Comparison of ENCODE assay signal across 1 cellular context in the genomic region with DNA sequence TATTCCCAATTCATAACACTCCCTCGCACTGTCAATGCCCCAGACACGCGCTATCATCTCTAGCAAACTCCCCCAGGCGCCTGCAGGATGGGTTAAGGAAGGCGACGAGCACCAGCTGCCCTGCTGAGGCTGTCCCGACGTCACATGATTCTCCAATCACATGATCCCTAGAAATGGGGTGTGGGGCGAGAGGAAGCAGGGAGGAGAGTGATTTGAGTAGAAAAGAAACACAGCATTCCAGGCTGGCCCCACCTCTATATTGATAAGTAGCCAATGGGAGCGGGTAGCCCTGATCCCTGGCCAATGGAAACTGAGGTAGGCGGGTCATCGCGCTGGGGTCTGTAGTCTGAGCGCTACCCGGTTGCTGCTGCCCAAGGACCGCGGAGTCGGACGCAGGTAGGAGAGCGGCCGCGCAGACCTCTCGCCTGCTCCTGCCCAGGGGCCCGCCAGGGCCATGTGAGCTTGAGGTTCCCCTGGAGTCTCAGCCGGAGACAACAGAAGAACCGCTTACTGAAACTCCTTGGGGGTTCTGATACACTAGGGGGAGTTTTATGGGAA.
TF ChIP-seq lines count a peak whose summit lies in the region.

Gene GRN, plus strand, starts transcription at position 364 of the 558 bp plus-strand sequence. CDS start 3,863 bp downstream, outside the sequence.

TF ChIP-seq in HepG2, 621 proteins besides CTCF, POLR2A, EP300 and RAD21 (continued from another document and continues in another):
- no peak for TF ChIP-seq ZHX1 (CRISPR knock-in tag; IDR thresholded peaks at IDR 0.05; ENCODE audit: low read depth)
- no peak for TF ChIP-seq ZNF30 (CRISPR knock-in tag; IDR thresholded peaks at IDR 0.05)
- peak; percentile 40 for TF ChIP-seq TBL1XR1 (IDR thresholded peaks at IDR 0.05; ENCODE audit: borderline replicate concordance, low read length, partially characterized antibody)
- peak; percentile 64 for TF ChIP-seq FOXA3 (CRISPR knock-in tag; IDR thresholded peaks at IDR 0.05)
- TF ChIP-seq, protein P1, sequence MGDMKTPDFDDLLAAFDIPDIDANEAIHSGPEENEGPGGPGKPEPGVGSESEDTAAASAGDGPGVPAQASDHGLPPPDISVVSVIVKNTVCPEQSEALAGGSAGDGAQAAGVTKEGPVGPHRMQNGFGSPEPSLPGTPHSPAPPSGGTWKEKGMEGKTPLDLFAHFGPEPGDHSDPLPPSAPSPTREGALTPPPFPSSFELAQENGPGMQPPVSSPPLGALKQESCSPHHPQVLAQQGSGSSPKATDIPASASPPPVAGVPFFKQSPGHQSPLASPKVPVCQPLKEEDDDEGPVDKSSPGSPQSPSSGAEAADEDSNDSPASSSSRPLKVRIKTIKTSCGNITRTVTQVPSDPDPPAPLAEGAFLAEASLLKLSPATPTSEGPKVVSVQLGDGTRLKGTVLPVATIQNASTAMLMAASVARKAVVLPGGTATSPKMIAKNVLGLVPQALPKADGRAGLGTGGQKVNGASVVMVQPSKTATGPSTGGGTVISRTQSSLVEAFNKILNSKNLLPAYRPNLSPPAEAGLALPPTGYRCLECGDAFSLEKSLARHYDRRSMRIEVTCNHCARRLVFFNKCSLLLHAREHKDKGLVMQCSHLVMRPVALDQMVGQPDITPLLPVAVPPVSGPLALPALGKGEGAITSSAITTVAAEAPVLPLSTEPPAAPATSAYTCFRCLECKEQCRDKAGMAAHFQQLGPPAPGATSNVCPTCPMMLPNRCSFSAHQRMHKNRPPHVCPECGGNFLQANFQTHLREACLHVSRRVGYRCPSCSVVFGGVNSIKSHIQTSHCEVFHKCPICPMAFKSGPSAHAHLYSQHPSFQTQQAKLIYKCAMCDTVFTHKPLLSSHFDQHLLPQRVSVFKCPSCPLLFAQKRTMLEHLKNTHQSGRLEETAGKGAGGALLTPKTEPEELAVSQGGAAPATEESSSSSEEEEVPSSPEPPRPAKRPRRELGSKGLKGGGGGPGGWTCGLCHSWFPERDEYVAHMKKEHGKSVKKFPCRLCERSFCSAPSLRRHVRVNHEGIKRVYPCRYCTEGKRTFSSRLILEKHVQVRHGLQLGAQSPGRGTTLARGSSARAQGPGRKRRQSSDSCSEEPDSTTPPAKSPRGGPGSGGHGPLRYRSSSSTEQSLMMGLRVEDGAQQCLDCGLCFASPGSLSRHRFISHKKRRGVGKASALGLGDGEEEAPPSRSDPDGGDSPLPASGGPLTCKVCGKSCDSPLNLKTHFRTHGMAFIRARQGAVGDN (CRISPR knock-in tag; IDR thresholded peaks at IDR 0.05): peak; percentile 78
- peak; percentile 46; the same call in 1 of the 2 replicates for TF ChIP-seq ZNF275 (CRISPR knock-in tag; IDR thresholded peaks at IDR 0.05; ENCODE audit: borderline replicate concordance)
- TF ChIP-seq AHR (CRISPR knock-in tag; IDR thresholded peaks at IDR 0.05): peak; percentile 84; the same call in 1 of the 2 replicates
- peak; percentile 84 for TF ChIP-seq GATAD2A (CRISPR knock-in tag; IDR thresholded peaks at IDR 0.05)
- no peak for TF ChIP-seq NCOA1 (CRISPR knock-in tag; IDR thresholded peaks at IDR 0.05)
- TF ChIP-seq HNRNPL (IDR thresholded peaks at IDR 0.05; ENCODE audit: low read depth, low read length): no peak
- TF ChIP-seq RBFOX2 (IDR thresholded peaks at IDR 0.05; ENCODE audit: low read depth, low read length): peak; percentile 80
- TF ChIP-seq, protein P2, sequence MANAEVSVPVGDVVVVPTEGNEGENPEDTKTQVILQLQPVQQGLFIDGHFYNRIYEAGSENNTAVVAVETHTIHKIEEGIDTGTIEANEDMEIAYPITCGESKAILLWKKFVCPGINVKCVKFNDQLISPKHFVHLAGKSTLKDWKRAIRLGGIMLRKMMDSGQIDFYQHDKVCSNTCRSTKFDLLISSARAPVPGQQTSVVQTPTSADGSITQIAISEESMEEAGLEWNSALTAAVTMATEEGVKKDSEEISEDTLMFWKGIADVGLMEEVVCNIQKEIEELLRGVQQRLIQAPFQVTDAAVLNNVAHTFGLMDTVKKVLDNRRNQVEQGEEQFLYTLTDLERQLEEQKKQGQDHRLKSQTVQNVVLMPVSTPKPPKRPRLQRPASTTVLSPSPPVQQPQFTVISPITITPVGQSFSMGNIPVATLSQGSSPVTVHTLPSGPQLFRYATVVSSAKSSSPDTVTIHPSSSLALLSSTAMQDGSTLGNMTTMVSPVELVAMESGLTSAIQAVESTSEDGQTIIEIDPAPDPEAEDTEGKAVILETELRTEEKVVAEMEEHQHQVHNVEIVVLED (CRISPR knock-in tag; IDR thresholded peaks at IDR 0.05; ENCODE audit: borderline replicate concordance): peak; percentile 71
- TF ChIP-seq, protein P3, sequence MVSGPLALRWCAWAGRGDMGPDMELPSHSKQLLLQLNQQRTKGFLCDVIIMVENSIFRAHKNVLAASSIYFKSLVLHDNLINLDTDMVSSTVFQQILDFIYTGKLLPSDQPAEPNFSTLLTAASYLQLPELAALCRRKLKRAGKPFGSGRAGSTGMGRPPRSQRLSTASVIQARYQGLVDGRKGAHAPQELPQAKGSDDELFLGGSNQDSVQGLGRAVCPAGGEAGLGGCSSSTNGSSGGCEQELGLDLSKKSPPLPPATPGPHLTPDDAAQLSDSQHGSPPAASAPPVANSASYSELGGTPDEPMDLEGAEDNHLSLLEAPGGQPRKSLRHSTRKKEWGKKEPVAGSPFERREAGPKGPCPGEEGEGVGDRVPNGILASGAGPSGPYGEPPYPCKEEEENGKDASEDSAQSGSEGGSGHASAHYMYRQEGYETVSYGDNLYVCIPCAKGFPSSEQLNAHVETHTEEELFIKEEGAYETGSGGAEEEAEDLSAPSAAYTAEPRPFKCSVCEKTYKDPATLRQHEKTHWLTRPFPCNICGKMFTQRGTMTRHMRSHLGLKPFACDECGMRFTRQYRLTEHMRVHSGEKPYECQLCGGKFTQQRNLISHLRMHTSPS (CRISPR knock-in tag; IDR thresholded peaks at IDR 0.05; ENCODE audit: low read depth): 0 out of 2 replicates have a peak, but pooled peaks have one; percentile 16
- TF ChIP-seq, protein P4, sequence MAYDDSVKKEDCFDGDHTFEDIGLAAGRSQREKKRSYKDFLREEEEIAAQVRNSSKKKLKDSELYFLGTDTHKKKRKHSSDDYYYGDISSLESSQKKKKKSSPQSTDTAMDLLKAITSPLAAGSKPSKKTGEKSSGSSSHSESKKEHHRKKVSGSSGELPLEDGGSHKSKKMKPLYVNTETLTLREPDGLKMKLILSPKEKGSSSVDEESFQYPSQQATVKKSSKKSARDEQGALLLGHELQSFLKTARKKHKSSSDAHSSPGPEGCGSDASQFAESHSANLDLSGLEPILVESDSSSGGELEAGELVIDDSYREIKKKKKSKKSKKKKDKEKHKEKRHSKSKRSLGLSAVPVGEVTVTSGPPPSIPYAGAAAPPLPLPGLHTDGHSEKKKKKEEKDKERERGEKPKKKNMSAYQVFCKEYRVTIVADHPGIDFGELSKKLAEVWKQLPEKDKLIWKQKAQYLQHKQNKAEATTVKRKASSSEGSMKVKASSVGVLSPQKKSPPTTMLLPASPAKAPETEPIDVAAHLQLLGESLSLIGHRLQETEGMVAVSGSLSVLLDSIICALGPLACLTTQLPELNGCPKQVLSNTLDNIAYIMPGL (CRISPR knock-in tag; IDR thresholded peaks at IDR 0.05; ENCODE audit: borderline replicate concordance in 1 of 2, low read depth in 1 of 2): peak in 1 of 2 experiments; percentile 69; a peak in 3 of 4 replicates
- peak; percentile 74; the same call in 1 of the 2 replicates for TF ChIP-seq SIX4 (CRISPR knock-in tag; IDR thresholded peaks at IDR 0.05)
- TF ChIP-seq CHD2 (IDR thresholded peaks at IDR 0.05; ENCODE audit: low read depth, low read length): no peak
- TF ChIP-seq, protein P5, sequence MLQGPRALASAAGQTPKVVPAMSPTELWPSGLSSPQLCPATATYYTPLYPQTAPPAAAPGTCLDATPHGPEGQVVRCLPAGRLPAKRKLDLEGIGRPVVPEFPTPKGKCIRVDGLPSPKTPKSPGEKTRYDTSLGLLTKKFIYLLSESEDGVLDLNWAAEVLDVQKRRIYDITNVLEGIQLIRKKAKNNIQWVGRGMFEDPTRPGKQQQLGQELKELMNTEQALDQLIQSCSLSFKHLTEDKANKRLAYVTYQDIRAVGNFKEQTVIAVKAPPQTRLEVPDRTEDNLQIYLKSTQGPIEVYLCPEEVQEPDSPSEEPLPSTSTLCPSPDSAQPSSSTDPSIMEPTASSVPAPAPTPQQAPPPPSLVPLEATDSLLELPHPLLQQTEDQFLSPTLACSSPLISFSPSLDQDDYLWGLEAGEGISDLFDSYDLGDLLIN (CRISPR knock-in tag; IDR thresholded peaks at IDR 0.05; ENCODE audit: borderline replicate concordance): 0 out of 2 replicates have a peak, but pooled peaks have one; percentile 69
- TF ChIP-seq, protein P6, sequence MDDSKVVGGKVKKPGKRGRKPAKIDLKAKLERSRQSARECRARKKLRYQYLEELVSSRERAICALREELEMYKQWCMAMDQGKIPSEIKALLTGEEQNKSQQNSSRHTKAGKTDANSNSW (CRISPR knock-in tag; IDR thresholded peaks at IDR 0.05; ENCODE audit: borderline replicate concordance): no peak
- peak; percentile 85 for TF ChIP-seq KDM2A (CRISPR knock-in tag; IDR thresholded peaks at IDR 0.05; ENCODE audit: borderline replicate concordance, low read depth)
- TF ChIP-seq SALL2 (CRISPR knock-in tag; IDR thresholded peaks at IDR 0.05): peak; percentile 73; the same call in 1 of the 2 replicates
- no peak; the same call in 1 of the 2 replicates for TF ChIP-seq HOXA5 (CRISPR knock-in tag; IDR thresholded peaks at IDR 0.05)
- no peak for TF ChIP-seq TMF1 (CRISPR knock-in tag; IDR thresholded peaks at IDR 0.05; ENCODE audit: low read depth)
- 0 out of 2 replicates have a peak, but pooled peaks have one; percentile 86 for TF ChIP-seq ZNF333 (CRISPR knock-in tag; IDR thresholded peaks at IDR 0.05; ENCODE audit: borderline replicate concordance)
- TF ChIP-seq, protein P7, sequence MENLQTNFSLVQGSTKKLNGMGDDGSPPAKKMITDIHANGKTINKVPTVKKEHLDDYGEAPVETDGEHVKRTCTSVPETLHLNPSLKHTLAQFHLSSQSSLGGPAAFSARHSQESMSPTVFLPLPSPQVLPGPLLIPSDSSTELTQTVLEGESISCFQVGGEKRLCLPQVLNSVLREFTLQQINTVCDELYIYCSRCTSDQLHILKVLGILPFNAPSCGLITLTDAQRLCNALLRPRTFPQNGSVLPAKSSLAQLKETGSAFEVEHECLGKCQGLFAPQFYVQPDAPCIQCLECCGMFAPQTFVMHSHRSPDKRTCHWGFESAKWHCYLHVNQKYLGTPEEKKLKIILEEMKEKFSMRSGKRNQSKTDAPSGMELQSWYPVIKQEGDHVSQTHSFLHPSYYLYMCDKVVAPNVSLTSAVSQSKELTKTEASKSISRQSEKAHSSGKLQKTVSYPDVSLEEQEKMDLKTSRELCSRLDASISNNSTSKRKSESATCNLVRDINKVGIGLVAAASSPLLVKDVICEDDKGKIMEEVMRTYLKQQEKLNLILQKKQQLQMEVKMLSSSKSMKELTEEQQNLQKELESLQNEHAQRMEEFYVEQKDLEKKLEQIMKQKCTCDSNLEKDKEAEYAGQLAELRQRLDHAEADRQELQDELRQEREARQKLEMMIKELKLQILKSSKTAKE (CRISPR knock-in tag; IDR thresholded peaks at IDR 0.05; ENCODE audit: borderline replicate concordance): no peak
- no peak for TF ChIP-seq ADNP (CRISPR knock-in tag; IDR thresholded peaks at IDR 0.05)
- TF ChIP-seq ZNF556 (CRISPR knock-in tag; IDR thresholded peaks at IDR 0.05; ENCODE audit: borderline replicate concordance): no peak; the same call in 1 of the 2 replicates
- TF ChIP-seq ZNF83 (CRISPR knock-in tag; IDR thresholded peaks at IDR 0.05; ENCODE audit: borderline replicate concordance): no peak
- TF ChIP-seq ZNF441 (CRISPR knock-in tag; IDR thresholded peaks at IDR 0.05; ENCODE audit: borderline replicate concordance): peak; percentile 68
- TF ChIP-seq ZNF574 (CRISPR knock-in tag; IDR thresholded peaks at IDR 0.05): peak; percentile 77
- no peak for TF ChIP-seq NPAS2 (CRISPR knock-in tag; IDR thresholded peaks at IDR 0.05; ENCODE audit: borderline replicate concordance)
- peak; percentile 98 for TF ChIP-seq POLR2G (IDR thresholded peaks at IDR 0.05; ENCODE audit: low read depth, low read length)
- TF ChIP-seq NR2C2 (CRISPR knock-in tag; IDR thresholded peaks at IDR 0.05; ENCODE audit: borderline replicate concordance): peak; percentile 48; the same call in 1 of the 2 replicates
